ENCODE assay signal across 9 cellular contexts in genomic region chr3:183285828-183286457, GRCh38. TPM values are rescaled to one million over a fixed set of nuclear protein-coding genes. Genes with fewer than 3 reads are reported as not detected.
DNase-seq lines count a peak whose midpoint lies in the region; TF ChIP-seq lines count a peak whose summit lies in the region.
"Had no signal": no experiment of that assay in that cellular context is flagged by ENCODE, and none has a peak within 500 bp of the region (broad histone marks: within the 10 kb centered on the region; RNA-seq: fewer than 3 reads in every experiment).

No MANE protein-coding gene starts in this region.

- H3K27me3 ChIP-seq in H7 (ENCODE audit: control insufficient read depth, insufficient read depth, low read length) (no peaks in the 10 kb centered on the region), MG63 (no peaks in the 10 kb centered on the region)

- H3K36me3 ChIP-seq in H7 (replicated peaks; ENCODE audit: control insufficient read depth, insufficient read depth, low read length), result no peaks in the 10 kb centered on the region
- no peaks in the 10 kb centered on the region for H3K36me3 ChIP-seq in MG63

- H3K4me3 ChIP-seq in H7 (ENCODE audit: insufficient read depth, low read depth, low read length) (no peak overlapping the region), MG63 (no peak overlapping the region), astrocyte of the cerebellum (ENCODE audit: low read depth, low read length) (no peak overlapping the region)

- H3K9me3 Mint-ChIP-seq in T-helper 2 cell treated with Interferon-gamma antibody and Interleukin-4, amounts not matched to agents 5 μg/mL and 100 μg/mL, for 36 hours, result no peaks in the 10 kb centered on the region
- H3K9me3 Mint-ChIP-seq: neural crest cell had no signal

- peaks cover 2% of the 10 kb centered on the region for H3K36me3 Mint-ChIP-seq in T-helper 2 cell treated with Interferon-gamma antibody and Interleukin-4, amounts not matched to agents 5 μg/mL and 100 μg/mL, for 36 hours (ENCODE audit: low read depth)

- no peaks in the 10 kb centered on the region for H3K9me3 ChIP-seq in MG63

- TF ChIP-seq CTCF in astrocyte of the cerebellum (IDR thresholded peaks at IDR 0.05; ENCODE audit: low read depth, low read length, missing control alignments), result no peak

- in situ Hi-C loops in astrocyte of the cerebellum (cut with HindIII; ENCODE audit: low sequenced_read_pairs), result no loop called here

- DNase-seq in GM04503 (ENCODE audit: low read depth) (peak; percentile 64), H7 (peak; percentile 13), MG63 (peak; percentile 98), astrocyte of the cerebellum (ENCODE audit: low read depth) (peak; percentile 96), iPS-NIHi11 (ENCODE audit: low spot score) (peak; percentile 70), NCI-H1930 (lab: John Stamatoyannopoulos, UW) (no peak)
- peak; percentile 96 for DNase-seq in T-helper 2 cell treated with Interferon-gamma antibody and Interleukin-4, amounts not matched to agents 5 μg/mL and 100 μg/mL, for 36 hours (ENCODE audit: low spot score)
- peak; percentile 92 to 97 (median 92) for DNase-seq in stimulated activated CD4-positive, alpha-beta T cell treated with anti-CD3 and anti-CD28 coated beads, Interleukin-12 subunit alpha, Interleukin-12 subunit beta, amount 100 ng/mL, for 48 hours (ENCODE audit: low read depth in 2 of 3, low spot score in 1 of 3)

- H3K27ac Mint-ChIP-seq in T-helper 2 cell treated with Interferon-gamma antibody and Interleukin-4, amounts not matched to agents 5 μg/mL and 100 μg/mL, for 36 hours, result peak overlapping the region; percentile 93

- no peaks in the 10 kb centered on the region for H3K27me3 Mint-ChIP-seq in T-helper 2 cell treated with Interferon-gamma antibody and Interleukin-4, amounts not matched to agents 5 μg/mL and 100 μg/mL, for 36 hours (ENCODE audit: low read depth)

- H3K4me1 Mint-ChIP-seq in T-helper 2 cell treated with Interferon-gamma antibody and Interleukin-4, amounts not matched to agents 5 μg/mL and 100 μg/mL, for 36 hours (ENCODE audit: low read depth), result peaks cover 25% of the 10 kb centered on the region

- peak overlapping the region; percentile 74 for H3K4me3 Mint-ChIP-seq in T-helper 2 cell treated with Interferon-gamma antibody and Interleukin-4, amounts not matched to agents 5 μg/mL and 100 μg/mL, for 36 hours
- H3K4me3 Mint-ChIP-seq: neural crest cell had no signal

RNA-seq across cellular contexts. Expression of gene B3GNT5, which starts 32.9 kb away (rescaled TPM):
- total RNA-seq in H7 (2014; rRNA removed; shearing (Covaris generic)), result 3.0 and 3.7 TPM in 2 replicates
- total RNA-seq in MG63 (2014; rRNA removed; shearing (Covaris generic); ENCODE audit: low replicate concordance), result 0.36 and 5.4 TPM in 2 replicates

Comparison
In these comparisons a context has a peak if more than half of its experiments do, and no peak if none do; other contexts are left out.
1. DNase-seq: peak in GM04503 (single experiment), H7 (single experiment), MG63 (single experiment), T-helper 2 cell treated with Interferon-gamma antibody and Interleukin-4, amounts not matched to agents 5 μg/mL and 100 μg/mL, for 36 hours (single experiment), astrocyte of the cerebellum (single experiment), iPS-NIHi11 (single experiment) and stimulated activated CD4-positive, alpha-beta T cell treated with anti-CD3 and anti-CD28 coated beads, Interleukin-12 subunit alpha, Interleukin-12 subunit beta, amount 100 ng/mL, for 48 hours (3 of 3); none in NCI-H1930 (0 of 2).